ENCODE assay signal across 1 cellular context in the genomic region with DNA sequence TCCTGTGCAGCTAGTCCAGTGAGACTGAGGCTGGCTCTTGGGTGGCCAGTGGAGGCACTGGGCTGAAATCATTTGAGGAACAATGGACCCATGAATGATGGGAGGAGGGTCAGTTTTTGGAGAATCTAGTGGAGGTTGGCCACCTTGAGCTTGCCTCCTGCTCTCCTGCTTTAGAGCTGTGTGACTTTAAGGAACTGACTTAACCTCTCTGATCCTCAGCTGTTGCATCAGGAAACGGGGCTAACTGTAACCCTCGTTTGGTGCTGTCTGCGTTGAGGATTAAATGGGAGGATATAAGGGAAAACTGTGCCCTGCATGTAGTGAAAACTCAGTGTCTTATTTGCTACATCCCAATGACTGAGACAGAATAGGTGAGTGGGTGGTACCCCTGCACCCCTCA.
TF ChIP-seq lines count a peak whose summit lies in the region.

No MANE protein-coding gene starts in this region.

TF ChIP-seq in K562, 482 proteins besides CTCF, POLR2A, EP300 and RAD21 (continued from another document):
- TF ChIP-seq ZFP36 (IDR thresholded peaks at IDR 0.05; ENCODE audit: low read depth, low read length, partially characterized antibody) = peak; percentile 91
- TF ChIP-seq, protein P1, sequence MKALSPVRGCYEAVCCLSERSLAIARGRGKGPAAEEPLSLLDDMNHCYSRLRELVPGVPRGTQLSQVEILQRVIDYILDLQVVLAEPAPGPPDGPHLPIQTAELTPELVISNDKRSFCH (CRISPR knock-in tag; IDR thresholded peaks at IDR 0.05) = no peak
- TF ChIP-seq, protein P1 (tag; IDR thresholded peaks at IDR 0.05) = no peak
